Comparison of ENCODE assay signal across 8 cellular contexts in the genomic region with DNA sequence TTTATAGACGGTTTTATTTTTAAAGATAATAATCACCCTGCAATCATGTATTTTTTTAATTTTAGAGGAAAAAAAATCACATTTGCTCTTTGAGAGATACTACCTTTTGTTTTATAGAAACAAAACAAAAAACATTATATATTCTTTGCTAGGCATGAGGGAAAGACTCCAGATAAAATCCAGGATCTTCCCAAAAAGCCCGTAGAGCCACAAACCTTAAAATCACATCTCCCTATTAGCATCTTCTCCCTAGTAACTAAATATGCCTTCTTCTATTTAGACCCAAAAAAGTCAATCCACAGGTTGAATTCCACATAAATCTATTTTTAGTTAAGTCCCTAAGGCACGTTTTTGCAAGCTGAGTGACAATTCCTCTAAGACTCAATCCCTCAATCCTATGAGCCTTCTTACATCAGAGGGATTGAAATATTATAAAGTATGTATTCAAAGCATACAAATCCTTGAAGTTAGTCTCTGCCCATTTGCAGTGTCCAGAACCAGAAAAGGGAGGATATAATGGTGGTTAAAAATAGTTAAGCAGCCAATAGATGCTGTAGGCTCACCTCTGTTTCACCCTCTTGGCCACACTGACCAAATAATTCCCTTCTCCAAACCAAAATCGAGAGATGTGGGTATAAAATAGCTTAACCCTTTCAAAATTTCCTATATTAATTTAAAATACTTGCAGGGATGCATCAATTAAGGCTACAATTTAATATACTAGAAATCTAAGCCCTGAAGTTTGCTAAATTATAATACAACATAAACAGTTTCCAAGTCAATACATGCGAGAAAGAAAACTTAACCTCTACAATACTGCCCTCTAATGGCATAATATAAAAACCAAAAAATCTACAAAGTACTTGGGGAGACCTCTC.
A peak's percentile ranks its signal among the peaks of the same experiment; 100 is the strongest.
DNase-seq lines count a peak whose midpoint lies in the region; ATAC-seq and TF ChIP-seq lines count a peak whose summit lies in the region.

No MANE protein-coding gene starts in this region.

- peak overlapping the region; percentile 85 to 94 (median 90) for H3K27ac ChIP-seq in gastroesophageal sphincter

- no peaks in the 10 kb centered on the region for H3K9me3 ChIP-seq in gastroesophageal sphincter

- no peak for TF ChIP-seq POLR2A in gastroesophageal sphincter (IDR thresholded peaks at IDR 0.05)

- CTCF ChIA-PET in WTC11 (lab: Charles Lee), result interaction anchor here (0.7 to 2.1 kb wide), 26 partner anchors 19 to 532 kb away, joined by 3 to 18 read pairs (median 3); a partner anchor contains a TSS

- ATAC-seq in WTC11, result no peak
- ATAC-seq in gastroesophageal sphincter, result no peak
- no peak for ATAC-seq in GM21723 (IDR thresholded peaks at IDR 0.05; ENCODE audit: unreplicated experiment)

- POLR2A ChIA-PET in WTC11 (lab: Charles Lee), result interaction anchor here (0.6 to 4.5 kb wide), 37 partner anchors 10 to 904 kb away, joined by 3 to 60 read pairs (median 4); no protein-coding TSS in a partner anchor

- DNase-seq in NOMO-1 treated with DMSO at 0.1 percent for 48 hours (lab: John Stamatoyannopoulos, UW; ENCODE audit: unreplicated experiment) (peak; percentile 56), NOMO-1 treated with dmso at 0.1 percent for 144 hours (lab: John Stamatoyannopoulos, UW; ENCODE audit: unreplicated experiment) (no peak), NCI-H1417 (lab: John Stamatoyannopoulos, UW) (peak; percentile 22 to 82 (median 54)), WTC11 (ENCODE audit: low spot score) (no peak), putamen (ENCODE audit: low spot score) (peak; percentile 62), head of caudate nucleus (no peak)

- H3K36me3 Mint-ChIP-seq in WTC11, result peaks cover 23% of the 10 kb centered on the region

- intact Hi-C loops in head of caudate nucleus (cut with DNase I), result loop anchor here (5.0 to 10.0 kb wide), 4 partner anchors 193 to 530 kb away; no protein-coding TSS in a partner anchor

- peak overlapping the region; percentile 98 for H3K27ac Mint-ChIP-seq in WTC11

- TF ChIP-seq CTCF in WTC11 (IDR thresholded peaks at IDR 0.05), result peak; percentile 30
- peak; percentile 38 to 64 (median 54) for TF ChIP-seq CTCF in gastroesophageal sphincter (IDR thresholded peaks at IDR 0.05)

- peaks cover 32% of the 10 kb centered on the region for H3K4me1 Mint-ChIP-seq in WTC11

- H3K4me3 ChIP-seq in gastroesophageal sphincter, result peak overlapping the region; percentile 61 to 95

- H3K27me3 Mint-ChIP-seq in WTC11 (ENCODE audit: low read depth), result no peaks in the 10 kb centered on the region

- WGBS in gastroesophageal sphincter (ENCODE audit: low coverage in 1 of 2), 2 donors, result 0 to 2% methylated on average over 5 of the region's 5 CpGs

- peak overlapping the region; percentile 94 for H3K4me3 Mint-ChIP-seq in WTC11

- no peak for TF ChIP-seq EP300 in gastroesophageal sphincter (IDR thresholded peaks at IDR 0.05)

- no peaks in the 10 kb centered on the region for H3K9me3 Mint-ChIP-seq in WTC11

- H3K4me1 ChIP-seq in gastroesophageal sphincter, result peaks cover 0 to 76% (median 5%) of the 10 kb centered on the region in 3 donors

- H3K36me3 ChIP-seq in gastroesophageal sphincter, result peaks cover 0 to 19% of the 10 kb centered on the region in 2 donors

- H3K27me3 ChIP-seq in gastroesophageal sphincter, result no peaks in the 10 kb centered on the region

TF ChIP-seq in WTC11, 78 proteins besides CTCF, POLR2A, EP300 and RAD21 (continues in another document):
- TF ChIP-seq ZNF121 (CRISPR knock-in tag; IDR thresholded peaks at IDR 0.05) (no peak), ESRRA (CRISPR knock-in tag; IDR thresholded peaks at IDR 0.05; ENCODE audit: borderline replicate concordance) (no peak), JAZF1 (CRISPR knock-in tag; IDR thresholded peaks at IDR 0.05) (no peak), SP1 (CRISPR knock-in tag; conservative IDR thresholded peaks at IDR 0.05) (no peak), TCF7 (CRISPR knock-in tag; IDR thresholded peaks at IDR 0.05; ENCODE audit: low read depth) (no peak), MYBL2 (CRISPR knock-in tag; IDR thresholded peaks at IDR 0.05) (no peak), CREM (CRISPR knock-in tag; IDR thresholded peaks at IDR 0.05) (no peak), ZNF263 (CRISPR knock-in tag; IDR thresholded peaks at IDR 0.05; ENCODE audit: low read depth) (no peak)
- TF ChIP-seq, protein P1, sequence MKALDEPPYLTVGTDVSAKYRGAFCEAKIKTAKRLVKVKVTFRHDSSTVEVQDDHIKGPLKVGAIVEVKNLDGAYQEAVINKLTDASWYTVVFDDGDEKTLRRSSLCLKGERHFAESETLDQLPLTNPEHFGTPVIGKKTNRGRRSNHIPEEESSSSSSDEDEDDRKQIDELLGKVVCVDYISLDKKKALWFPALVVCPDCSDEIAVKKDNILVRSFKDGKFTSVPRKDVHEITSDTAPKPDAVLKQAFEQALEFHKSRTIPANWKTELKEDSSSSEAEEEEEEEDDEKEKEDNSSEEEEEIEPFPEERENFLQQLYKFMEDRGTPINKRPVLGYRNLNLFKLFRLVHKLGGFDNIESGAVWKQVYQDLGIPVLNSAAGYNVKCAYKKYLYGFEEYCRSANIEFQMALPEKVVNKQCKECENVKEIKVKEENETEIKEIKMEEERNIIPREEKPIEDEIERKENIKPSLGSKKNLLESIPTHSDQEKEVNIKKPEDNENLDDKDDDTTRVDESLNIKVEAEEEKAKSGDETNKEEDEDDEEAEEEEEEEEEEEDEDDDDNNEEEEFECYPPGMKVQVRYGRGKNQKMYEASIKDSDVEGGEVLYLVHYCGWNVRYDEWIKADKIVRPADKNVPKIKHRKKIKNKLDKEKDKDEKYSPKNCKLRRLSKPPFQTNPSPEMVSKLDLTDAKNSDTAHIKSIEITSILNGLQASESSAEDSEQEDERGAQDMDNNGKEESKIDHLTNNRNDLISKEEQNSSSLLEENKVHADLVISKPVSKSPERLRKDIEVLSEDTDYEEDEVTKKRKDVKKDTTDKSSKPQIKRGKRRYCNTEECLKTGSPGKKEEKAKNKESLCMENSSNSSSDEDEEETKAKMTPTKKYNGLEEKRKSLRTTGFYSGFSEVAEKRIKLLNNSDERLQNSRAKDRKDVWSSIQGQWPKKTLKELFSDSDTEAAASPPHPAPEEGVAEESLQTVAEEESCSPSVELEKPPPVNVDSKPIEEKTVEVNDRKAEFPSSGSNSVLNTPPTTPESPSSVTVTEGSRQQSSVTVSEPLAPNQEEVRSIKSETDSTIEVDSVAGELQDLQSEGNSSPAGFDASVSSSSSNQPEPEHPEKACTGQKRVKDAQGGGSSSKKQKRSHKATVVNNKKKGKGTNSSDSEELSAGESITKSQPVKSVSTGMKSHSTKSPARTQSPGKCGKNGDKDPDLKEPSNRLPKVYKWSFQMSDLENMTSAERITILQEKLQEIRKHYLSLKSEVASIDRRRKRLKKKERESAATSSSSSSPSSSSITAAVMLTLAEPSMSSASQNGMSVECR (CRISPR knock-in tag; IDR thresholded peaks at IDR 0.05; ENCODE audit: borderline replicate concordance), result no peak
- TF ChIP-seq, protein P2, sequence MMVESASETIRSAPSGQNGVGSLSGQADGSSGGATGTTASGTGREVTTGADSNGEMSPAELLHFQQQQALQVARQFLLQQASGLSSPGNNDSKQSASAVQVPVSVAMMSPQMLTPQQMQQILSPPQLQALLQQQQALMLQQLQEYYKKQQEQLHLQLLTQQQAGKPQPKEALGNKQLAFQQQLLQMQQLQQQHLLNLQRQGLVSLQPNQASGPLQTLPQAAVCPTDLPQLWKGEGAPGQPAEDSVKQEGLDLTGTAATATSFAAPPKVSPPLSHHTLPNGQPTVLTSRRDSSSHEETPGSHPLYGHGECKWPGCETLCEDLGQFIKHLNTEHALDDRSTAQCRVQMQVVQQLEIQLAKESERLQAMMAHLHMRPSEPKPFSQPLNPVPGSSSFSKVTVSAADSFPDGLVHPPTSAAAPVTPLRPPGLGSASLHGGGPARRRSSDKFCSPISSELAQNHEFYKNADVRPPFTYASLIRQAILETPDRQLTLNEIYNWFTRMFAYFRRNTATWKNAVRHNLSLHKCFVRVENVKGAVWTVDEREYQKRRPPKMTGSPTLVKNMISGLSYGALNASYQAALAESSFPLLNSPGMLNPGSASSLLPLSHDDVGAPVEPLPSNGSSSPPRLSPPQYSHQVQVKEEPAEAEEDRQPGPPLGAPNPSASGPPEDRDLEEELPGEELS (CRISPR knock-in tag; IDR thresholded peaks at IDR 0.05), result no peak
- TF ChIP-seq, protein P3, sequence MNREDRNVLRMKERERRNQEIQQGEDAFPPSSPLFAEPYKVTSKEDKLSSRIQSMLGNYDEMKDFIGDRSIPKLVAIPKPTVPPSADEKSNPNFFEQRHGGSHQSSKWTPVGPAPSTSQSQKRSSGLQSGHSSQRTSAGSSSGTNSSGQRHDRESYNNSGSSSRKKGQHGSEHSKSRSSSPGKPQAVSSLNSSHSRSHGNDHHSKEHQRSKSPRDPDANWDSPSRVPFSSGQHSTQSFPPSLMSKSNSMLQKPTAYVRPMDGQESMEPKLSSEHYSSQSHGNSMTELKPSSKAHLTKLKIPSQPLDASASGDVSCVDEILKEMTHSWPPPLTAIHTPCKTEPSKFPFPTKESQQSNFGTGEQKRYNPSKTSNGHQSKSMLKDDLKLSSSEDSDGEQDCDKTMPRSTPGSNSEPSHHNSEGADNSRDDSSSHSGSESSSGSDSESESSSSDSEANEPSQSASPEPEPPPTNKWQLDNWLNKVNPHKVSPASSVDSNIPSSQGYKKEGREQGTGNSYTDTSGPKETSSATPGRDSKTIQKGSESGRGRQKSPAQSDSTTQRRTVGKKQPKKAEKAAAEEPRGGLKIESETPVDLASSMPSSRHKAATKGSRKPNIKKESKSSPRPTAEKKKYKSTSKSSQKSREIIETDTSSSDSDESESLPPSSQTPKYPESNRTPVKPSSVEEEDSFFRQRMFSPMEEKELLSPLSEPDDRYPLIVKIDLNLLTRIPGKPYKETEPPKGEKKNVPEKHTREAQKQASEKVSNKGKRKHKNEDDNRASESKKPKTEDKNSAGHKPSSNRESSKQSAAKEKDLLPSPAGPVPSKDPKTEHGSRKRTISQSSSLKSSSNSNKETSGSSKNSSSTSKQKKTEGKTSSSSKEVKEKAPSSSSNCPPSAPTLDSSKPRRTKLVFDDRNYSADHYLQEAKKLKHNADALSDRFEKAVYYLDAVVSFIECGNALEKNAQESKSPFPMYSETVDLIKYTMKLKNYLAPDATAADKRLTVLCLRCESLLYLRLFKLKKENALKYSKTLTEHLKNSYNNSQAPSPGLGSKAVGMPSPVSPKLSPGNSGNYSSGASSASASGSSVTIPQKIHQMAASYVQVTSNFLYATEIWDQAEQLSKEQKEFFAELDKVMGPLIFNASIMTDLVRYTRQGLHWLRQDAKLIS (CRISPR knock-in tag; IDR thresholded peaks at IDR 0.05; ENCODE audit: borderline replicate concordance), result no peak
- TF ChIP-seq, protein P4, sequence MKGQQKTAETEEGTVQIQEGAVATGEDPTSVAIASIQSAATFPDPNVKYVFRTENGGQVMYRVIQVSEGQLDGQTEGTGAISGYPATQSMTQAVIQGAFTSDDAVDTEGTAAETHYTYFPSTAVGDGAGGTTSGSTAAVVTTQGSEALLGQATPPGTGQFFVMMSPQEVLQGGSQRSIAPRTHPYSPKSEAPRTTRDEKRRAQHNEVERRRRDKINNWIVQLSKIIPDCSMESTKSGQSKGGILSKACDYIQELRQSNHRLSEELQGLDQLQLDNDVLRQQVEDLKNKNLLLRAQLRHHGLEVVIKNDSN (CRISPR knock-in tag; IDR thresholded peaks at IDR 0.05), result no peak

Comparison
In these comparisons a context has a peak if more than half of its experiments do, and no peak if none do; other contexts are left out.
1. DNase-seq: peak in NOMO-1 treated with DMSO at 0.1 percent for 48 hours (single experiment), NCI-H1417 (3 of 3) and putamen (single experiment); none in NOMO-1 treated with dmso at 0.1 percent for 144 hours (single experiment), WTC11 (single experiment) and head of caudate nucleus (0 of 42).